ENCODE assay signal across 9 cellular contexts in genomic region chr5:64864171-64864570, GRCh38.
"Had no signal": no experiment of that assay in that cellular context is flagged by ENCODE, and none has a peak within 500 bp of the region (broad histone marks: within the 10 kb centered on the region; RNA-seq: fewer than 3 reads in every experiment).

No MANE protein-coding gene starts in this region.

- FAIRE-seq: H1 had no signal

- H3K36me3 ChIP-seq: HAP-1 had no signal

- H3K27ac Mint-ChIP-seq: GM23338, HFFc6 had no signal

- H3K4me3 ChIP-seq: GM23248, GM23338, HAP-1 had no signal

- H2AFZ ChIP-seq: GM23248, GM23338 had no signal

- H3K27ac ChIP-seq: GM23248 had no signal

- H3K4me3 Mint-ChIP-seq: GM23338, H9, HFFc6 had no signal

- H3K9me3 Mint-ChIP-seq: GM23338, H9, HFFc6 had no signal

- H3K9me3 ChIP-seq: HAP-1 had no signal

- DNase-seq: GM23248, GOT3, H7, H9, HCEC 1CT, HFFc6 had no signal

- H3K9ac ChIP-seq: GM23248 had no signal

- H3K4me2 ChIP-seq: GM23338 had no signal
